ENCODE assay signal across 37 cellular contexts in genomic region chr22:50020606-50021005, GRCh38. TPM values are rescaled to one million over a fixed set of nuclear protein-coding genes. Genes with fewer than 3 reads are reported as not detected.
"Had no signal": no experiment of that assay in that cellular context is flagged by ENCODE, and none has a peak within 500 bp of the region (broad histone marks: within the 10 kb centered on the region; RNA-seq: fewer than 3 reads in every experiment).

No MANE protein-coding gene starts in this region.

- H3K9me3 Mint-ChIP-seq: activated CD4-positive, alpha-beta memory T cell treated with anti-CD3 and anti-CD28 coated beads, Interleukin-2, amount 10 ng/mL, durations not matched to agents 7 days and 5 days; activated naive CD4-positive, alpha-beta T cell treated with anti-CD3 and anti-CD28 coated beads for 36 hours; activated naive CD8-positive, alpha-beta T cell treated with anti-CD3 and anti-CD28 coated beads, Interleukin-2, amount 50 U/mL, for 24 hours; activated T-helper 17 cell treated with anti-CD3 and anti-CD28 coated beads, Interleukin-2, amount 50 U/mL, for 72 hours had no signal

- H3K27ac Mint-ChIP-seq: activated CD4-positive, alpha-beta memory T cell treated with anti-CD3 and anti-CD28 coated beads, Interleukin-2, amount 10 ng/mL, durations not matched to agents 7 days and 5 days; activated CD8-positive, alpha-beta memory T cell treated with anti-CD3 and anti-CD28 coated beads, Interleukin-2, amount 10 ng/mL, durations not matched to agents 7 days and 5 days; activated naive CD4-positive, alpha-beta T cell treated with anti-CD3 and anti-CD28 coated beads for 36 hours; activated naive CD8-positive, alpha-beta T cell; activated naive CD8-positive, alpha-beta T cell treated with anti-CD3 and anti-CD28 coated beads, Interleukin-2, amount 50 U/mL, for 24 hours; activated T-cell treated with anti-CD3 and anti-CD28 coated beads, Interleukin-2, amount 50 U/mL, for 72 hours; activated T-helper 17 cell treated with anti-CD3 and anti-CD28 coated beads, Interleukin-2, amount 50 U/mL, for 72 hours; brain had no signal

- H3K36me3 ChIP-seq: MG63, SJCRH30, WERI-Rb-1 had no signal

- H3K27ac ChIP-seq: SJCRH30, SK-N-MC, WERI-Rb-1 had no signal

- ATAC-seq: activated CD8-positive, alpha-beta memory T cell treated with anti-CD3 and anti-CD28 coated beads, Interleukin-2, amount 10 ng/mL, durations not matched to agents 7 days and 5 days; activated naive CD8-positive, alpha-beta T cell treated with anti-CD3 and anti-CD28 coated beads, Interleukin-2, amount 50 U/mL, for 24 hours; activated T-cell treated with anti-CD3 and anti-CD28 coated beads, Interleukin-2, amount 50 U/mL, for 72 hours; activated T-helper 17 cell treated with anti-CD3 and anti-CD28 coated beads, Interleukin-2, amount 50 U/mL, for 72 hours; Panc1 had no signal

- H3K36me3 Mint-ChIP-seq: activated naive CD8-positive, alpha-beta T cell; brain had no signal

- H3K4me1 ChIP-seq: SJCRH30 had no signal

- H3K9me3 ChIP-seq: MG63, SJCRH30 had no signal

- DNase-seq: activated CD4-positive, alpha-beta memory T cell treated with anti-CD3 and anti-CD28 coated beads, Interleukin-2, amount 10 ng/mL, durations not matched to agents 7 days and 5 days; activated CD4-positive, alpha-beta T cell treated with anti-CD3 and anti-CD28 coated beads for 1 hour; activated CD4-positive, alpha-beta T cell treated with anti-CD3 and anti-CD28 coated beads for 48 hours; activated CD4-positive, CD25-positive, alpha-beta regulatory T cell; activated CD8-positive, alpha-beta memory T cell treated with anti-CD3 and anti-CD28 coated beads for 24 hours; activated CD8-positive, alpha-beta memory T cell treated with anti-CD3 and anti-CD28 coated beads, Interleukin-2, amount 10 ng/mL, durations not matched to agents 7 days and 5 days; activated gamma-delta T cell treated with Interleukin-2 at 50 U/mL for 16 hours; activated naive CD4-positive, alpha-beta T cell treated with anti-CD3 and anti-CD28 coated beads for 36 hours; activated naive CD8-positive, alpha-beta T cell treated with anti-CD3 and anti-CD28 coated beads, Interleukin-2, amount 50 U/mL, for 24 hours; activated T-cell treated with anti-CD3 and anti-CD28 coated beads, Interleukin-2, amount 50 U/mL, for 1 hour; activated T-cell treated with anti-CD3 and anti-CD28 coated beads, Interleukin-2, amount 50 U/mL, for 72 hours; anterior cingulate cortex; caudate nucleus; Kasumi-1; MG63; NCI-H1048; NCI-H1105 treated with DMSO at 0.1 percent for 48 hours; NCI-H1436; NCI-H1694; NCI-H1930; NCI-H2081 treated with DMSO at 0.1 percent for 48 hours; NCI-H345; NCI-H524 treated with DMSO at 0.1 percent for 48 hours; SHP77; SJCRH30; T1000; WERI-Rb-1 had no signal

- H3K4me3 ChIP-seq: MG63, SJCRH30, SK-N-MC had no signal

- H3K4me1 Mint-ChIP-seq: brain had no signal

- H3K27me3 Mint-ChIP-seq: activated naive CD8-positive, alpha-beta T cell had no signal

- H3K27me3 ChIP-seq: SJCRH30 had no signal

- H3K4me3 Mint-ChIP-seq: activated CD4-positive, alpha-beta memory T cell treated with anti-CD3 and anti-CD28 coated beads, Interleukin-2, amount 10 ng/mL, durations not matched to agents 7 days and 5 days; activated CD8-positive, alpha-beta memory T cell treated with anti-CD3 and anti-CD28 coated beads, Interleukin-2, amount 10 ng/mL, durations not matched to agents 7 days and 5 days; activated naive CD4-positive, alpha-beta T cell treated with anti-CD3 and anti-CD28 coated beads for 36 hours; activated naive CD8-positive, alpha-beta T cell; activated naive CD8-positive, alpha-beta T cell treated with anti-CD3 and anti-CD28 coated beads, Interleukin-2, amount 50 U/mL, for 24 hours; activated T-cell treated with anti-CD3 and anti-CD28 coated beads, Interleukin-2, amount 50 U/mL, for 72 hours; activated T-helper 17 cell treated with anti-CD3 and anti-CD28 coated beads, Interleukin-2, amount 50 U/mL, for 72 hours; brain had no signal

RNA-seq across cellular contexts. Expression of gene IL17REL, which starts 8.0 kb away (rescaled TPM):
- total RNA-seq: activated CD4-positive, alpha-beta memory T cell treated with anti-CD3 and anti-CD28 coated beads, Interleukin-2, amount 10 ng/mL, durations not matched to agents 7 days and 5 days; bronchial epithelial cell; NCI-H460; RPMI7951; SJCRH30; T-helper 1 cell treated with Interleukin-12 subunit alpha and Interleukin-12 subunit beta and Interleukin-4 antibody, amounts not matched to agents 30 ng/mL and 1 ng/mL, for 36 hours; T-helper 2 cell treated with Interferon-gamma antibody and Interleukin-4, amounts not matched to agents 100 ng/mL and 5 ng/mL, for 36 hours had no signal

RNA-seq across cellular contexts. Expression of gene TTLL8, which starts 37.5 kb away (rescaled TPM):
- total RNA-seq: activated CD4-positive, alpha-beta memory T cell treated with anti-CD3 and anti-CD28 coated beads, Interleukin-2, amount 10 ng/mL, durations not matched to agents 7 days and 5 days; activated CD8-positive, alpha-beta memory T cell treated with anti-CD3 and anti-CD28 coated beads, Interleukin-2, amount 10 ng/mL, durations not matched to agents 7 days and 5 days; activated naive CD4-positive, alpha-beta T cell treated with anti-CD3 and anti-CD28 coated beads for 36 hours; activated T-cell treated with anti-CD3 and anti-CD28 coated beads, Interleukin-2, amount 50 U/mL, for 72 hours; activated T-helper 17 cell treated with anti-CD3 and anti-CD28 coated beads, Interleukin-2, amount 50 U/mL, for 72 hours; bronchial epithelial cell; NCI-H460; RPMI7951; SJCRH30; T-helper 1 cell treated with Interleukin-12 subunit alpha and Interleukin-12 subunit beta and Interleukin-4 antibody, amounts not matched to agents 30 ng/mL and 1 ng/mL, for 36 hours; T-helper 2 cell treated with Interferon-gamma antibody and Interleukin-4, amounts not matched to agents 100 ng/mL and 5 ng/mL, for 36 hours had no signal
